ENCODE assay signal across 9 cellular contexts in the genomic region with DNA sequence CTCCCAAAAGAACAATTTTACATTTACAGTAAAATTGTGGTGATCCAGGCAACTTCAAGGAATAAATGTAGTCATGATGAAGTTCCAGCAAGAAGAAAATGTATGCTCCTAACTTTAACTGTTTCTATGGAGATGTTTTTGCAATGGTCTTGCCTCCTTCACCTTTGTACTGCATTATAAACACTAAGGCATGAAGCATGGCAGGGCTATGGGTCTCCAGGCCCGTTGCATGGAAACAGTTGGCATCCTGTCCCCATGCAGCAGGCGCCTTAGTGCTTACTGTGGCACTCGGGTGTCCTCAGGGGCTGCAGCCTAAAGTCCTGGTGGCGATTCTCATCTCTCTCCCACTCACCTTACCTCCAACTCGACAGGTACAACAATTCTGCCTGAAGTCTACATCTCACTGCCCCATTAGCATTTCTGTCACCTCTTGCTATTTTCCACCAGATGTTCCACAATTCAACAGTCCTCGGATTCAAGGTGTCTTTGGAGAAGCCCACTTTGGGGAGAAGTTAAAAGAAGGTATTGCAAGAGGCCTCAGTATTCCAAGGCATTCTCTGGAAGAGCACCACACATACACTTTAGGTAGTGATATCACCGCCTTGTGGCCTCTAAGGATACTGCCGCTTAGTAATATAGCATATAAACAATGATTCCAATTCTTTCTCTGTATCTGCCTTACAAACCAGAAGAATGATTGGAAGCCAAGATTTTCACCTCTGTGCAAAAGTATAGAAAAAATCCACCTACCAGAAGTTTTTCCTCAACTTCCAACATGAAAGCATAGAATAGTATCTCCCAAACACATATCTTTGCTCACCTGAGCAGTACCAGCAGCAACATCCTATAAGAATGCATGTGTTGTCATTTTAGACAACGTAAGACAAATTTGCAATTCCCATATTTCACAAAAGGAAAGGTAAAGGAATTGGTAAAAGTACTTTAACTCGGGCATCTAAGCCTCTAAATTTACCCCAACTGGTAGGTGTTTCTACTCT. TPM values are rescaled to one million over a fixed set of nuclear protein-coding genes. Genes with fewer than 3 reads are reported as not detected.
DNase-seq lines count a peak whose midpoint lies in the region; ATAC-seq, FAIRE-seq and TF ChIP-seq lines count a peak whose summit lies in the region.
"Had no signal": no experiment of that assay in that cellular context is flagged by ENCODE, and none has a peak within 500 bp of the region (broad histone marks: within the 10 kb centered on the region; RNA-seq: fewer than 3 reads in every experiment).

No MANE protein-coding gene starts in this region.

- FAIRE-seq in A549 (lab: Jason Lieb, UNC), result peak; percentile 68
- FAIRE-seq: endometrium had no signal

- no peak overlapping the region for H3K27ac ChIP-seq in A549
- peak overlapping the region; percentile 19 to 54 for H3K27ac ChIP-seq in right atrium auricular region
- H3K27ac ChIP-seq in thoracic aorta, result no peak overlapping the region

- no peak overlapping the region for H3K4me2 ChIP-seq in A549

- no peaks in the 10 kb centered on the region for H3K36me3 ChIP-seq in right atrium auricular region
- no peaks in the 10 kb centered on the region for H3K36me3 ChIP-seq in thoracic aorta

- TF ChIP-seq EP300 in A549 (IDR thresholded peaks at IDR 0.05), result no peak

- no peaks in the 10 kb centered on the region for H3K9me3 ChIP-seq in A549
- H3K9me3 ChIP-seq in right atrium auricular region, result no peaks in the 10 kb centered on the region
- no peaks in the 10 kb centered on the region for H3K9me3 ChIP-seq in thoracic aorta

- H3K4me1 ChIP-seq in A549 (peaks cover 19% of the 10 kb centered on the region; the same call in 2 of the 3 replicates), right atrium auricular region (peaks cover 0 to 58% of the 10 kb centered on the region in 2 donors), thoracic aorta (ENCODE audit: control insufficient read depth in 1 of 2, low read depth in 2 of 2) (peaks cover 11 to 50% of the 10 kb centered on the region in 2 donors)

- CTCF ChIA-PET in A549 (lab: Yijun Ruan, JAX), result interaction anchor here (0.5 to 7.0 kb wide), 22 partner anchors 10 to 259 kb away, joined by 3 to 67 read pairs (median 4); no protein-coding TSS in a partner anchor

- 40% methylated on average over 10 of the region's 10 CpGs for WGBS in A549 (ENCODE audit: missing lambda C conversion rate)

- DNase-seq in A549 (ENCODE audit: low read depth in 1 of 2, low spot score in 1 of 2) (peak; percentile 38 to 65), GM10266 (ENCODE audit: extremely low spot score) (no peak), LHCN-M2 (ENCODE audit: low read depth) (peak; percentile 62), SW480 (ENCODE audit: low spot score) (peak; percentile 24), right atrium auricular region (ENCODE audit: low spot score) (no peak), thoracic aorta (ENCODE audit: low spot score) (no peak)
- DNase-seq in activated CD8-positive, alpha-beta memory T cell treated with anti-CD3 and anti-CD28 coated beads, Interleukin-2, amount 50 U/mL, for 48 hours, result no peak

- H3K27me3 ChIP-seq in right atrium auricular region, result no peaks in the 10 kb centered on the region
- no peaks in the 10 kb centered on the region for H3K27me3 ChIP-seq in thoracic aorta (replicated peaks; ENCODE audit: insufficient read depth)

- TF ChIP-seq RAD21 in A549 (conservative IDR thresholded peaks at IDR 0.05 in 1 of 2, IDR thresholded peaks at IDR 0.05 in 1 of 2), result peak; percentile 63 to 69

- POLR2A ChIA-PET in A549 (lab: Yijun Ruan, JAX), result no interaction called here

- TF ChIP-seq POLR2A in A549 (IDR thresholded peaks at IDR 0.05; ENCODE audit: low read length), result no peak

- ATAC-seq in A549, result peak; percentile 51 to 85; a peak in 3 of 6 replicates
- no peak for ATAC-seq in thoracic aorta (ENCODE audit: insufficient number of reproducible peaks, low FRiP score, low read depth)
- ATAC-seq in HG03469 (IDR thresholded peaks at IDR 0.05; ENCODE audit: unreplicated experiment), result no peak

- peak; percentile 70 for TF ChIP-seq CTCF in A549 (IDR thresholded peaks at IDR 0.05)
- TF ChIP-seq CTCF in GM10266 (IDR thresholded peaks at IDR 0.05; ENCODE audit: control insufficient read depth, insufficient read depth, low read depth, missing control alignments), result peak; percentile 26
- peak; percentile 28 to 71 for TF ChIP-seq CTCF in right atrium auricular region (IDR thresholded peaks at IDR 0.05)
- peak; percentile 42 for TF ChIP-seq CTCF in thoracic aorta (IDR thresholded peaks at IDR 0.05)

- no peak overlapping the region for H3K4me3 ChIP-seq in A549
- H3K4me3 ChIP-seq in right atrium auricular region, result no peak overlapping the region
- no peak overlapping the region for H3K4me3 ChIP-seq in thoracic aorta

TF ChIP-seq in A549, 52 proteins besides CTCF, POLR2A, EP300 and RAD21:
- no peak for TF ChIP-seq ZNF302 (CRISPR knock-in tag; IDR thresholded peaks at IDR 0.05)
- no peak for TF ChIP-seq SREBF2 (IDR thresholded peaks at IDR 0.05)
- no peak for TF ChIP-seq FOXS1 (CRISPR knock-in tag; IDR thresholded peaks at IDR 0.05)
- TF ChIP-seq MAFK (IDR thresholded peaks at IDR 0.05; ENCODE audit: partially characterized antibody), result no peak
- peak; percentile 89 for TF ChIP-seq SMC3 (IDR thresholded peaks at IDR 0.05)

RNA-seq across cellular contexts. Expression of a gene that starts 5.1 kb away (rescaled TPM):
- polyA plus RNA-seq in A549 (2011; rRNA removed) (6.2 and 7.9 TPM in 2 replicates), A549 (2017; fragmentation: RNase III; extraction: RNeasy Plus Mini Kit Qiagen cat#74134 plus additional on column Dnase treatment) (3.8 to 6.2 TPM (median 5.5 TPM) in 3 replicates)
- 0.90 and 1.0 TPM in 2 replicates for polyA plus RNA-seq in A549 (2012; cell fraction: cytosol; rRNA removed)
- polyA plus RNA-seq in A549 (2012; cell fraction: nucleus; rRNA removed), result 0.97 and 1.3 TPM in 2 replicates
- 8.2 and 8.8 TPM in 2 replicates for polyA minus RNA-seq in A549 (2011; rRNA and poly(A)+ RNA removed)
- total RNA-seq in LHCN-M2 (2014; rRNA removed) (16.6 and 20.4 TPM in 2 replicates), right atrium auricular region (10 to 100 TPM; 38.9 to 58.0 TPM), thoracic aorta (100 to 1,000 TPM in 1 of 2 donors, 10 to 100 TPM in 1; 61.1 to 110 TPM)
- 1.2 TPM for polyA plus RNA-seq in LHCN-M2 (2012)

Comparison
In these comparisons a context has a peak if more than half of its experiments do, and no peak if none do; other contexts are left out.
1. ATAC-seq: peak in A549 (2 of 2); none in thoracic aorta (single experiment) and HG03469 (single experiment).
2. DNase-seq: peak in A549 (2 of 2), LHCN-M2 (single experiment) and SW480 (single experiment); none in GM10266 (single experiment), right atrium auricular region (single experiment), thoracic aorta (single experiment) and activated CD8-positive, alpha-beta memory T cell treated with anti-CD3 and anti-CD28 coated beads, Interleukin-2, amount 50 U/mL, for 48 hours (single experiment).
3. H3K27ac ChIP-seq: peak in right atrium auricular region (2 of 2); none in A549 (0 of 2) and thoracic aorta (0 of 2).
4. Peak in every context shown above with its lines, with median percentiles within 50 percentile points of each other: CTCF ChIP-seq.